1 cellular context compared by ENCODE assay signal in the genomic region with DNA sequence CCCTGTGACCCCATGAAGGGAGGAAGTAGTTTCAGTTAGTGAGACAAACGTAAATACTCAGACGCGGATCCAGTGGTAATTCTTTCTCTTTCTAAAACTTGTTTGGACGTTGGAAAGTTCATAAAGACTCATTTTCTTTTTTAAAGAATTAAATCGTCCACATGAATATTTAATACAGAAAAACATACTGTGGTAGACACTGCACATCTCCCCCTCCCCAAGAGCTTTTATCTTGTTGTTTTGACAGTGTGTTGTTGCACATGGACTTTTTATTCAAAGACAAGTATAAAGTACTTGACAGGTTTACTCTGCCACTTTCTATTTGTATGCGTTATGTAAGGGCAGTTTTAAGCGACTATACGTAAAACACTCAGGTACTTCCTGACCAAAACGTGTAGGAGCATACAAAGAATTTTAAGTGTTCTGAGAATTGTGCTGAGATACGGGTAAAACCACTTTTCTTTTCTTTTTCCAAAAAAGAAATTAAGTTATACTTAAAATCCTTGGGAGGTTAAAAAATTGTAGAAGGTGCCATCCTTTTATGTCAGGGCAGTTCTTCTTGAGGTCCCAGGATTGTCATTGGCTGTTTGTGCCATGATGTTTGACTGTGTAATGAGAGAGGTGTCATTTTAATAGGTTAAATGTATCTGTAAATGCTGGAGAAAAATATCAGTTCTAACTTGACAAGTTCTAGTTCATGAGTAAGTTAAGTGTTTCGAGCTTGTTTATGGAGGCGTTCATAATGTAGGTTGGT.
TF ChIP-seq lines count a peak whose summit lies in the region.

No MANE protein-coding gene starts in this region.

TF ChIP-seq in HepG2, 621 proteins besides CTCF, POLR2A, EP300 and RAD21 (continued from another document):
- peak; percentile 2; the same call in 1 of the 2 replicates for TF ChIP-seq IRF2 (CRISPR knock-in tag; IDR thresholded peaks at IDR 0.05)
- no peak for TF ChIP-seq ATM (IDR thresholded peaks at IDR 0.05; ENCODE audit: borderline replicate concordance)
- 0 out of 2 replicates have a peak, but pooled peaks have one; percentile 59 for TF ChIP-seq CREB3 (CRISPR knock-in tag; IDR thresholded peaks at IDR 0.05)
- no peak for TF ChIP-seq CREB1 (IDR thresholded peaks at IDR 0.05)
- TF ChIP-seq CREB1 (CRISPR knock-in tag; IDR thresholded peaks at IDR 0.05): peak; percentile 43; the same call in 1 of the 2 replicates
- TF ChIP-seq SMYD3 (CRISPR knock-in tag; IDR thresholded peaks at IDR 0.05): 0 out of 2 replicates have a peak, but pooled peaks have one; percentile 40
- 0 out of 2 replicates have a peak, but pooled peaks have one; percentile 8 for TF ChIP-seq ZNF3 (CRISPR knock-in tag; IDR thresholded peaks at IDR 0.05)
- TF ChIP-seq KDM5A (IDR thresholded peaks at IDR 0.05; ENCODE audit: borderline replicate concordance, low read length): peak; percentile 44; the same call in 1 of the 2 replicates
- TF ChIP-seq, protein P1, sequence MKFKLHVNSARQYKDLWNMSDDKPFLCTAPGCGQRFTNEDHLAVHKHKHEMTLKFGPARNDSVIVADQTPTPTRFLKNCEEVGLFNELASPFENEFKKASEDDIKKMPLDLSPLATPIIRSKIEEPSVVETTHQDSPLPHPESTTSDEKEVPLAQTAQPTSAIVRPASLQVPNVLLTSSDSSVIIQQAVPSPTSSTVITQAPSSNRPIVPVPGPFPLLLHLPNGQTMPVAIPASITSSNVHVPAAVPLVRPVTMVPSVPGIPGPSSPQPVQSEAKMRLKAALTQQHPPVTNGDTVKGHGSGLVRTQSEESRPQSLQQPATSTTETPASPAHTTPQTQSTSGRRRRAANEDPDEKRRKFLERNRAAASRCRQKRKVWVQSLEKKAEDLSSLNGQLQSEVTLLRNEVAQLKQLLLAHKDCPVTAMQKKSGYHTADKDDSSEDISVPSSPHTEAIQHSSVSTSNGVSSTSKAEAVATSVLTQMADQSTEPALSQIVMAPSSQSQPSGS (CRISPR knock-in tag; IDR thresholded peaks at IDR 0.05): no peak
